Comparison of ENCODE assay signal across 16 cellular contexts in genomic region chr1:22133928-22134324, GRCh38. TPM values are rescaled to one million over a fixed set of nuclear protein-coding genes. Genes with fewer than 3 reads are reported as not detected.
"Had no signal": no experiment of that assay in that cellular context is flagged by ENCODE, and none has a peak within 500 bp of the region (broad histone marks: within the 10 kb centered on the region; RNA-seq: fewer than 3 reads in every experiment).

No MANE protein-coding gene starts in this region.

- DNase-seq: activated CD4-positive, alpha-beta memory T cell treated with anti-CD3 and anti-CD28 coated beads, Interleukin-2, amount 10 ng/mL, durations not matched to agents 7 days and 5 days; activated CD4-positive, alpha-beta T cell treated with anti-CD3 and anti-CD28 coated beads for 4 hours; activated T-cell treated with anti-CD3 and anti-CD28 coated beads, Interleukin-2, amount 50 U/mL, for 24 hours; amygdala; brain microvascular endothelial cell; cortex of kidney; effector CD4-positive, alpha-beta T cell; hypothalamus; small intestine; stimulated activated CD4-positive, alpha-beta T cell treated with anti-CD3 and anti-CD28 coated beads, Interleukin-4, amount 100 ng/mL, for 24 hours; stimulated activated naive CD4-positive, alpha-beta T cell; T-helper 2 cell had no signal

- FAIRE-seq: small intestine had no signal

- H3K9me3 ChIP-seq: esophagus muscularis mucosa, tibial nerve, vagina had no signal

- H3K36me3 ChIP-seq: brain microvascular endothelial cell, esophagus muscularis mucosa, tibial nerve, vagina had no signal

- H3K4me1 ChIP-seq: parathyroid adenoma had no signal

- H3K9ac ChIP-seq: parathyroid adenoma had no signal

- H2AFZ ChIP-seq: parathyroid adenoma had no signal

- H3K27me3 ChIP-seq: brain microvascular endothelial cell, vagina had no signal

- H3K4me3 ChIP-seq: esophagus muscularis mucosa, tibial nerve, vagina had no signal

- H3K27ac ChIP-seq: brain microvascular endothelial cell, esophagus muscularis mucosa, parathyroid adenoma, tibial nerve, vagina had no signal

RNA-seq across cellular contexts. Expression of gene WNT4, which starts 9.0 kb away (rescaled TPM):
- total RNA-seq: activated CD4-positive, alpha-beta memory T cell treated with anti-CD3 and anti-CD28 coated beads, Interleukin-2, amount 10 ng/mL, durations not matched to agents 7 days and 5 days had no signal
